In genomic region chrX:71148278-71148663, GRCh38 we compare ENCODE assay signal across 21 cellular contexts. TPM values are rescaled to one million over a fixed set of nuclear protein-coding genes. Genes with fewer than 3 reads are reported as not detected.
DNase-seq lines count a peak whose midpoint lies in the region; TF ChIP-seq lines count a peak whose summit lies in the region.
"Had no signal": no experiment of that assay in that cellular context is flagged by ENCODE, and none has a peak within 500 bp of the region (broad histone marks: within the 10 kb centered on the region; RNA-seq: fewer than 3 reads in every experiment).

No MANE protein-coding gene starts in this region.

- H3F3A ChIP-seq in neural cell (ENCODE audit: insufficient read depth, low read length, poor library complexity, severe bottlenecking) = no peaks in the 10 kb centered on the region

- H4K20me1 ChIP-seq in neural cell (ENCODE audit: insufficient read depth) = no peaks in the 10 kb centered on the region

- no TSS peak for BruUV-seq in A673 (replicated peaks; lab: Mats Ljungman, UMichigan)

- no peaks in the 10 kb centered on the region for H3K9me3 Mint-ChIP-seq in endothelial cell (ENCODE audit: unreplicated experiment)
- H3K9me3 Mint-ChIP-seq: CD4-positive, CD25-positive, alpha-beta regulatory T cell; CD8-positive, alpha-beta memory T cell had no signal

- H3K9me3 ChIP-seq in neural cell (ENCODE audit: low read length) (no peaks in the 10 kb centered on the region), A673 (ENCODE audit: low read depth, low read length, poor library complexity, severe bottlenecking) (no peaks in the 10 kb centered on the region)
- H3K9me3 ChIP-seq: BE2C, HAP-1 had no signal

- no peak for TF ChIP-seq CTCF in neural cell (IDR thresholded peaks at IDR 0.05; ENCODE audit: poor library complexity, severe bottlenecking)
- TF ChIP-seq CTCF in endothelial cell (IDR thresholded peaks at IDR 0.05; ENCODE audit: unreplicated experiment) = no peak
- no peak for TF ChIP-seq CTCF in GM10266 (IDR thresholded peaks at IDR 0.05; ENCODE audit: control insufficient read depth, insufficient read depth, low read depth, missing control alignments)
- TF ChIP-seq CTCF in A673 (conservative IDR thresholded peaks at IDR 0.05; ENCODE audit: low read depth, low read length) = no peak

- no peak overlapping the region for H3K27ac Mint-ChIP-seq in endothelial cell (ENCODE audit: unreplicated experiment)
- H3K27ac Mint-ChIP-seq: CD4-positive, CD25-positive, alpha-beta regulatory T cell; CD8-positive, alpha-beta memory T cell had no signal

- peaks cover 26% of the 10 kb centered on the region for H3K79me2 ChIP-seq in neural cell (replicated peaks; ENCODE audit: insufficient read depth, low read length)

- H3K27me3 Mint-ChIP-seq in endothelial cell (ENCODE audit: unreplicated experiment) = peaks cover 10% of the 10 kb centered on the region
- H3K27me3 Mint-ChIP-seq: CD4-positive, CD25-positive, alpha-beta regulatory T cell had no signal

- no peak overlapping the region for H3K9ac ChIP-seq in neural cell (ENCODE audit: low read length)
- H3K9ac ChIP-seq: GM23248 had no signal

- no peak overlapping the region for H2AFZ ChIP-seq in neural cell (ENCODE audit: low read depth, low read length)
- H2AFZ ChIP-seq: GM23248 had no signal

- intact Hi-C loops in A673 (cut with micrococcal nuclease; ENCODE audit: unreplicated experiment) = no loop called here

- no peak overlapping the region for H3K4me3 Mint-ChIP-seq in endothelial cell (ENCODE audit: unreplicated experiment)
- H3K4me3 Mint-ChIP-seq: CD4-positive, CD25-positive, alpha-beta regulatory T cell; CD8-positive, alpha-beta memory T cell had no signal

- H3K4me2 ChIP-seq in neural cell (ENCODE audit: low read length) = no peak overlapping the region

- CTCF ChIA-PET in A673 (lab: Charles Lee) = no interaction called here

- H3K4me3 ChIP-seq in neural cell (ENCODE audit: low read length) (peak overlapping the region; percentile 78), A673 (ENCODE audit: low read depth, low read length, poor library complexity, severe bottlenecking) (no peak overlapping the region)
- H3K4me3 ChIP-seq: GM23248, HAP-1 had no signal

- H3K36me3 Mint-ChIP-seq in endothelial cell (ENCODE audit: low read depth, unreplicated experiment) = no peaks in the 10 kb centered on the region
- H3K36me3 Mint-ChIP-seq: CD4-positive, CD25-positive, alpha-beta regulatory T cell had no signal

- peaks cover 16% of the 10 kb centered on the region for H3K4me1 Mint-ChIP-seq in endothelial cell (ENCODE audit: unreplicated experiment)

- DNase-seq in endothelial cell (ENCODE audit: low spot score) (no peak), GM10266 (ENCODE audit: extremely low spot score) (no peak), A673 (ENCODE audit: low spot score) (no peak)
- DNase-seq: 8988T; BE2C; CD4-positive, CD25-positive, alpha-beta regulatory T cell; CD8-positive, alpha-beta memory T cell; COR-L47; DMS 273 treated with DMSO at 0.1 percent for 48 hours; DMS53; DND-41; EL; GM23248 had no signal

- H3K36me3 ChIP-seq in neural cell (ENCODE audit: insufficient read depth, low read length) = no peaks in the 10 kb centered on the region
- no peaks in the 10 kb centered on the region for H3K36me3 ChIP-seq in A673 (ENCODE audit: insufficient read depth, low read length, poor library complexity, severe bottlenecking)
- H3K36me3 ChIP-seq: BE2C had no signal

- TF ChIP-seq RAD21 in neural cell (conservative IDR thresholded peaks at IDR 0.05) = no peak

- no peaks in the 10 kb centered on the region for H3K9me2 ChIP-seq in neural cell (ENCODE audit: insufficient read depth, low read length)

- TF ChIP-seq EP300 in neural cell (conservative IDR thresholded peaks at IDR 0.05; ENCODE audit: poor library complexity, severe bottlenecking) = no peak

- POLR2A ChIA-PET in A673 (lab: Charles Lee; ENCODE audit: low non-redundant PET) = no interaction called here

- peak overlapping the region; percentile 90 for H3K27ac ChIP-seq in angular gyrus (ENCODE audit: low read depth, low read length)
- H3K27ac ChIP-seq in cingulate gyrus (ENCODE audit: low read depth, low read length) = peak overlapping the region; percentile 50
- no peak overlapping the region for H3K27ac ChIP-seq in neural cell (ENCODE audit: low read length)
- peak overlapping the region; percentile 81 for H3K27ac ChIP-seq in temporal lobe (ENCODE audit: low read depth, low read length)
- no peak overlapping the region for H3K27ac ChIP-seq in A673 (ENCODE audit: low read depth, low read length, poor library complexity, severe bottlenecking)
- H3K27ac ChIP-seq: GM23248 had no signal

- peaks cover 4% of the 10 kb centered on the region for H3K4me1 ChIP-seq in A673 (ENCODE audit: insufficient read depth, low read length, poor library complexity, severe bottlenecking)
- H3K4me1 ChIP-seq: BE2C, HAP-1 had no signal

- H3K27me3 ChIP-seq in neural cell (ENCODE audit: insufficient read depth, low read depth, low read length) (no peaks in the 10 kb centered on the region), A673 (replicated peaks; ENCODE audit: insufficient read depth, low read depth, low read length, poor library complexity) (no peaks in the 10 kb centered on the region)
- H3K27me3 ChIP-seq: BE2C had no signal

TF ChIP-seq in neural cell, 6 proteins besides CTCF, POLR2A, EP300 and RAD21:
- TF ChIP-seq MXI1 (conservative IDR thresholded peaks at IDR 0.05; ENCODE audit: poor library complexity, severe bottlenecking) (no peak), TAF1 (IDR thresholded peaks at IDR 0.05; ENCODE audit: low read depth) (no peak), POLR2AphosphoS5 (IDR thresholded peaks at IDR 0.05) (no peak), EZH2 (IDR thresholded peaks at IDR 0.05; ENCODE audit: borderline replicate concordance, insufficient read depth, low read length, poor library complexity, severe bottlenecking) (no peak), SMC3 (conservative IDR thresholded peaks at IDR 0.05; ENCODE audit: poor library complexity) (no peak), REST (IDR thresholded peaks at IDR 0.05; ENCODE audit: borderline replicate concordance) (no peak)
TF ChIP-seq in neural cell: peak in this region for 0.

RNA-seq across cellular contexts. Expression of gene NLGN3, which starts 3.6 kb away (rescaled TPM):
- polyA plus RNA-seq in neural cell = 11.7 and 20.0 TPM in 2 replicates
- polyA minus RNA-seq in neural cell = 26.8 and 30.3 TPM in 2 replicates
- total RNA-seq in temporal lobe = 34.7 TPM
- total RNA-seq in endothelial cell (ENCODE audit: unreplicated experiment) = 1.7 TPM
- 1.2 and 1.7 TPM in 2 replicates for total RNA-seq in A673 (2021)
- total RNA-seq: G401 had no signal

RNA-seq across cellular contexts. Expression of gene MED12, which starts 29.9 kb away (rescaled TPM):
- polyA plus RNA-seq in neural cell = 5.6 and 28.2 TPM in 2 replicates
- 18.4 and 23.4 TPM in 2 replicates for polyA minus RNA-seq in neural cell
- total RNA-seq in temporal lobe (22.1 TPM), endothelial cell (ENCODE audit: unreplicated experiment) (128 TPM), A673 (2021) (51.6 and 63.3 TPM in 2 replicates)

RNA-seq across cellular contexts. Expression of gene IL2RG, which starts 36.9 kb away (rescaled TPM):
- not detected in 2 replicates for polyA plus RNA-seq in neural cell
- polyA minus RNA-seq in neural cell = not detected in 2 replicates
- total RNA-seq in temporal lobe = 0.25 TPM
- not detected for total RNA-seq in endothelial cell (ENCODE audit: unreplicated experiment)
- 2.8 and 3.0 TPM in 2 replicates for total RNA-seq in A673 (2021)
- total RNA-seq: G401, GM23248, H4, HepG2 had no signal

RNA-seq across cellular contexts. Expression of gene CXorf65, which starts 41.7 kb away (rescaled TPM):
- polyA plus RNA-seq in neural cell = not detected in 2 replicates
- not detected in 2 replicates for polyA minus RNA-seq in neural cell
- total RNA-seq in temporal lobe = not detected
- not detected for total RNA-seq in endothelial cell (ENCODE audit: unreplicated experiment)
- not detected in 2 replicates for total RNA-seq in A673 (2021)
- total RNA-seq: G401, GM23248, H4, HepG2 had no signal
- polyA plus RNA-seq: GM23248, HepG2 had no signal

RNA-seq across cellular contexts. Expression of gene FOXO4, which starts 52.6 kb away (rescaled TPM):
- polyA plus RNA-seq in neural cell = 1.9 and 3.1 TPM in 2 replicates
- polyA minus RNA-seq in neural cell = 1.2 and 1.4 TPM in 2 replicates
- total RNA-seq in temporal lobe (2.2 TPM), endothelial cell (ENCODE audit: unreplicated experiment) (16.4 TPM), A673 (2021) (7.0 and 10.8 TPM in 2 replicates)

Comparison
In these comparisons a context has a peak if more than half of its experiments do, and no peak if none do; other contexts are left out.
1. H3K27ac ChIP-seq: peak in angular gyrus (single experiment), cingulate gyrus (single experiment) and temporal lobe (single experiment); none in neural cell (single experiment) and A673 (single experiment).
2. RNA of gene NLGN3, which starts 3.6 kb away (total RNA-seq): 34.7 TPM in temporal lobe (single experiment); 1.7 TPM in endothelial cell (single experiment) and 1.2 to 1.7 TPM in A673; every median in the first group is over 10 times any median in the second.